Comparison of ENCODE assay signal across 9 cellular contexts in the genomic region with DNA sequence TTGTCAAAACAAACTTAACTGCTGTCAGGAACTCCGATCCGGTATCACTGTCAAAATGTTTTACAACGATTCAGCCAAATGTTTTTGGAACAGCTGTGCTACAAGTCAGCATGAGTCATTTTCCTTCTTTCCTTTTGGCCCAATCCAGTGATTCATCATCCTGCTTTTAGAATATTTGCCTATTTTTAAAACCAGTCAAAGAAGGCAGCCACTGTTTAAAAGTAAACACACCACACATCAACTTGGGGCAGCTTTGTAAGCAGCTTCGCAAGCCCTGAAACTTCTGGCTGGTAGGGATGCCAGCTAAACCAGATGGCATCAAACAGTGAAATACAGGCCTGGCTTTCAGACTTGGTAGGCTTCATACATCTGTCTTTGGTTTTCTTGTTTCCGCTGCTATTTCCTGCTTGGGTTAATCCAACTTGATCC. TPM values are rescaled to one million over a fixed set of nuclear protein-coding genes. Genes with fewer than 3 reads are reported as not detected.
DNase-seq lines count a peak whose midpoint lies in the region; ATAC-seq, FAIRE-seq and TF ChIP-seq lines count a peak whose summit lies in the region.
"Had no signal": no experiment of that assay in that cellular context is flagged by ENCODE, and none has a peak within 500 bp of the region (broad histone marks: within the 10 kb centered on the region; RNA-seq: fewer than 3 reads in every experiment).

No MANE protein-coding gene starts in this region.

- H3K27me3 Mint-ChIP-seq in activated naive CD4-positive, alpha-beta T cell treated with anti-CD3 and anti-CD28 coated beads for 36 hours (ENCODE audit: low read depth): no peaks in the 10 kb centered on the region

- no peaks in the 10 kb centered on the region for H3K9me3 Mint-ChIP-seq in activated naive CD4-positive, alpha-beta T cell treated with anti-CD3 and anti-CD28 coated beads for 36 hours

- no peak overlapping the region for H3K27ac Mint-ChIP-seq in activated naive CD4-positive, alpha-beta T cell treated with anti-CD3 and anti-CD28 coated beads for 36 hours

- H3K4me1 ChIP-seq in urinary bladder (ENCODE audit: insufficient read depth): peaks cover 2% of the 10 kb centered on the region

- peaks cover 7% of the 10 kb centered on the region for H3K4me1 Mint-ChIP-seq in activated naive CD4-positive, alpha-beta T cell treated with anti-CD3 and anti-CD28 coated beads for 36 hours (ENCODE audit: low read depth)

- peak overlapping the region; percentile 60 for H3K27ac ChIP-seq in urinary bladder (ENCODE audit: low read depth)

- no peak for TF ChIP-seq POLR2A in GM12891 (IDR thresholded peaks at IDR 0.05; ENCODE audit: low read depth, low read length)

- H3K4me3 Mint-ChIP-seq in activated naive CD4-positive, alpha-beta T cell treated with anti-CD3 and anti-CD28 coated beads for 36 hours: no peak overlapping the region

- CTCF ChIA-PET in activated naive CD4-positive, alpha-beta T cell treated with anti-CD3 and anti-CD28 coated beads for 36 hours (lab: Charles Lee): interaction anchor here (0.6 kb wide), 1 partner anchor 19 kb away, joined by 3 read pairs; no protein-coding TSS in a partner anchor

- ATAC-seq in HG02798 (IDR thresholded peaks at IDR 0.05; ENCODE audit: poor library complexity, unreplicated experiment): no peak

- no peak for TF ChIP-seq CTCF in kidney epithelial cell (IDR thresholded peaks at IDR 0.05; ENCODE audit: insufficient read depth, low read length, poor library complexity, severe bottlenecking)

- H3K36me3 ChIP-seq in kidney epithelial cell (ENCODE audit: control insufficient read depth, insufficient read depth, low read length): no peaks in the 10 kb centered on the region
- H3K36me3 ChIP-seq in urinary bladder (ENCODE audit: insufficient read depth): no peaks in the 10 kb centered on the region

- no peak for FAIRE-seq in GM12891 (lab: Jason Lieb, UNC)

- H3K27me3 ChIP-seq in kidney epithelial cell (ENCODE audit: control insufficient read depth, insufficient read depth, low read length): no peaks in the 10 kb centered on the region

- intact Hi-C loops in activated naive CD4-positive, alpha-beta T cell treated with anti-CD3 and anti-CD28 coated beads for 36 hours (cut with micrococcal nuclease): no loop called here

- H3K4me3 ChIP-seq in kidney epithelial cell (ENCODE audit: low read depth, low read length) (no peak overlapping the region), urinary bladder (ENCODE audit: low read depth, low read length) (no peak overlapping the region)

- 15% methylated on average over 5 of the region's 5 CpGs for WGBS in urinary bladder

- H3K36me3 Mint-ChIP-seq in activated naive CD4-positive, alpha-beta T cell treated with anti-CD3 and anti-CD28 coated beads for 36 hours (ENCODE audit: low read depth): no peaks in the 10 kb centered on the region

- DNase-seq in activated naive CD4-positive, alpha-beta T cell treated with anti-CD3 and anti-CD28 coated beads for 36 hours: peak; percentile 6
- DNase-seq in activated naive CD4-positive, alpha-beta T cell treated with anti-CD3 and anti-CD28 coated beads, Interleukin-2, amount 50 U/mL, for 16 hours: no peak
- DNase-seq in amniotic stem cell (lab: John Stamatoyannopoulos, UW) (peak; percentile 87), kidney epithelial cell (ENCODE audit: low read depth) (peak; percentile 70), NAMALWA (ENCODE audit: low spot score) (no peak), GM12891 (ENCODE audit: insufficient read length, low spot score) (no peak)
- DNase-seq: DMS79 had no signal

TF ChIP-seq in GM12891, 5 proteins besides CTCF, POLR2A, EP300 and RAD21:
- TF ChIP-seq PAX5 (IDR thresholded peaks at IDR 0.05; ENCODE audit: insufficient read depth, low read length, severe bottlenecking) (no peak), POLR2AphosphoS5 (IDR thresholded peaks at IDR 0.05; ENCODE audit: low read depth, low read length) (no peak), POU2F2 (IDR thresholded peaks at IDR 0.05; ENCODE audit: low read depth, low read length) (no peak), TAF1 (IDR thresholded peaks at IDR 0.05; ENCODE audit: low read depth, low read length) (no peak), SPI1 (IDR thresholded peaks at IDR 0.05; ENCODE audit: low read depth, low read length) (no peak)

RNA-seq across cellular contexts. Expression of a gene that starts 14.9 kb away (rescaled TPM):
- 1 to 10 TPM; 4.9 to 6.3 TPM for total RNA-seq in activated naive CD4-positive, alpha-beta T cell treated with anti-CD3 and anti-CD28 coated beads for 36 hours
- total RNA-seq in kidney epithelial cell (1.4 and 3.0 TPM in 2 replicates), urinary bladder (13.5 TPM)
- 4.4 TPM for polyA plus RNA-seq in urinary bladder
- 13.5 TPM for polyA plus RNA-seq in GM12891 (2012; ENCODE audit: low read depth, missing spikeins)

Comparison
In these comparisons a context has a peak if more than half of its experiments do, and no peak if none do; other contexts are left out.
1. DNase-seq: peak in activated naive CD4-positive, alpha-beta T cell treated with anti-CD3 and anti-CD28 coated beads for 36 hours (single experiment), amniotic stem cell (single experiment) and kidney epithelial cell (single experiment); none in activated naive CD4-positive, alpha-beta T cell treated with anti-CD3 and anti-CD28 coated beads, Interleukin-2, amount 50 U/mL, for 16 hours (single experiment), NAMALWA (single experiment) and GM12891 (single experiment).